13 cellular contexts compared by ENCODE assay signal in genomic region chr9:128369024-128369706, GRCh38.
"Had no signal": no experiment of that assay in that cellular context is flagged by ENCODE, and none has a peak within 500 bp of the region (broad histone marks: within the 10 kb centered on the region; RNA-seq: fewer than 3 reads in every experiment).

No MANE protein-coding gene starts in this region.

- FAIRE-seq: astrocyte, colon, keratinocyte, pancreas had no signal

- ATAC-seq: activated naive CD8-positive, alpha-beta T cell treated with anti-CD3 and anti-CD28 coated beads, Interleukin-2, amount 50 U/mL, for 24 hours; gastroesophageal sphincter; pancreas had no signal

- H3K36me3 ChIP-seq: cardiac muscle cell, left ventricle myocardium inferior, pancreas had no signal

- DNase-seq: activated naive CD8-positive, alpha-beta T cell treated with anti-CD3 and anti-CD28 coated beads, Interleukin-2, amount 50 U/mL, for 24 hours; effector CD4-positive, alpha-beta T cell; left ventricle myocardium inferior; mesenchymal stem cell; pancreas; stimulated activated CD4-positive, alpha-beta T cell treated with anti-CD3 and anti-CD28 coated beads, Interleukin-2, amount 100 ng/mL, for 48 hours; stimulated activated naive CD4-positive, alpha-beta T cell treated with Interleukin-2 at 50 U/mL for 16 hours had no signal

- H3K9me3 ChIP-seq: gastroesophageal sphincter, left ventricle myocardium inferior, pancreas, suprapubic skin had no signal

- H3K4me3 ChIP-seq: cardiac muscle cell, gastroesophageal sphincter, left ventricle myocardium inferior, suprapubic skin had no signal

- H3K27ac ChIP-seq: pancreas had no signal

- H3K9me3 Mint-ChIP-seq: activated naive CD8-positive, alpha-beta T cell treated with anti-CD3 and anti-CD28 coated beads, Interleukin-2, amount 50 U/mL, for 24 hours had no signal

- H3K27me3 Mint-ChIP-seq: activated naive CD8-positive, alpha-beta T cell treated with anti-CD3 and anti-CD28 coated beads, Interleukin-2, amount 50 U/mL, for 24 hours had no signal

- H3K27me3 ChIP-seq: cardiac muscle cell, gastroesophageal sphincter, pancreas, suprapubic skin had no signal
